ENCODE assay signal across 23 cellular contexts in the genomic region with DNA sequence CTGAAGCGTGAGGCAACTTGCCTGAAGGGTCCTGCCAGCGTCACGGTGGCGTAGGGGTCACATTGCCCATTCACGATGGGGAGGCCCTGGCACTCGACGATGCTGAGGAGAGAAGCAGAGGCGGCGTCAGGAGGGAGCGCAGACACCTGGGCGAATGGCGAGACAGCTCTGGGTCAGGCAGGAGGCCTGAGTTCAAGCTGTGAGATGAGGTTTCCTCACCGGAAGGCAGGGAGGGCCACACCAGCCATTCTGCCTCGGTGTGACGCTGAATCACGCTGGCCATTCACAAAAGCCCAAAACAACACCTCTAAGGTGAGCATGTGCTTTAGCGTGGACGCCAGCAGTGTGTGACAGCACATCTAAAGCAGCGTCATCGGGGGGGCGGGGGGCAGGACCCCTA. TPM values are rescaled to one million over a fixed set of nuclear protein-coding genes. Genes with fewer than 3 reads are reported as not detected.
DNase-seq lines count a peak whose midpoint lies in the region; ATAC-seq, FAIRE-seq and TF ChIP-seq lines count a peak whose summit lies in the region.
"Had no signal": no experiment of that assay in that cellular context is flagged by ENCODE, and none has a peak within 500 bp of the region (broad histone marks: within the 10 kb centered on the region; RNA-seq: fewer than 3 reads in every experiment).

No MANE protein-coding gene starts in this region.

- no peak for FAIRE-seq in GM12878 (lab: Jason Lieb, UNC)
- no peak for FAIRE-seq in HepG2 (lab: Jason Lieb, UNC)
- FAIRE-seq: kidney had no signal

- DNase-seq in Karpas-422 (no peak), GM12878 (ENCODE audit: low read depth, low spot score) (no peak), stomach (no peak), HepG2 (ENCODE audit: low spot score) (no peak), CD14-positive monocyte (ENCODE audit: low spot score) (no peak)
- no peak for DNase-seq in stimulated activated CD4-positive, alpha-beta T cell treated with anti-CD3 and anti-CD28 coated beads, Interleukin-12 subunit alpha, Interleukin-12 subunit beta, amount 100 ng/mL, for 4 hours
- DNase-seq: activated CD4-positive, alpha-beta T cell treated with anti-CD3 and anti-CD28 coated beads for 36 hours; activated CD8-positive, alpha-beta memory T cell treated with anti-CD3 and anti-CD28 coated beads, Interleukin-2, amount 50 U/mL, for 48 hours; activated naive CD4-positive, alpha-beta T cell treated with anti-CD3 and anti-CD28 coated beads, Interleukin-2, amount 10 ng/mL, durations not matched to agents 7 days and 5 days; AML-193; body of pancreas; Calu3; GOT3; KBM-7; kidney; NCI-H1048; NCI-H2081 treated with DMSO at 0.1 percent for 48 hours; NCI-H524 treated with DMSO at 0.1 percent for 48 hours; thyroid gland had no signal

- H3K4me2 ChIP-seq in Karpas-422 (ENCODE audit: low read depth, low read length, poor library complexity, severe bottlenecking) (peak overlapping the region; percentile 30), GM12878 (ENCODE audit: control insufficient read depth, insufficient read depth) (peak overlapping the region; percentile 60), HepG2 (ENCODE audit: low read depth, low read length) (no peak overlapping the region)

- H3K9ac ChIP-seq in Karpas-422 (ENCODE audit: low read length) (no peak overlapping the region), GM12878 (ENCODE audit: control insufficient read depth, insufficient read depth, low read length) (peak overlapping the region; percentile 22; the same call in 1 of the 2 replicates), HepG2 (ENCODE audit: insufficient read depth, low read depth, low read length) (no peak overlapping the region)

- H3K79me2 ChIP-seq in Karpas-422 (ENCODE audit: low read length) (no peaks in the 10 kb centered on the region), GM12878 (ENCODE audit: control insufficient read depth, insufficient read depth, low read length) (no peaks in the 10 kb centered on the region; the same call in 1 of the 2 replicates), HepG2 (ENCODE audit: insufficient read depth, low read length) (no peaks in the 10 kb centered on the region)

- TF ChIP-seq CTCF in GM12878 (IDR thresholded peaks at IDR 0.05 in 2 of 3, conservative IDR thresholded peaks at IDR 0.05 in 1 of 3; ENCODE audit: control insufficient read depth in 2 of 3, extremely low read depth in 1 of 3, insufficient read depth in 1 of 3, low read depth in 3 of 3, low read length in 3 of 3) (no peak), stomach (IDR thresholded peaks at IDR 0.05) (no peak), HepG2 (CRISPR knock-in tag; IDR thresholded peaks at IDR 0.05) (no peak), CD14-positive monocyte (IDR thresholded peaks at IDR 0.05) (no peak)

- POLR2A ChIA-PET in GM12878 (lab: Charles Lee) (no interaction called here), HepG2 (lab: Yijun Ruan, JAX) (no interaction called here)

- intact Hi-C loops in GM12878 (cut with micrococcal nuclease; ENCODE audit: unreplicated experiment) (no loop called here), stomach (cut with DNase I; ENCODE audit: low total_unique reads) (no loop called here), HepG2 (cut with micrococcal nuclease; ENCODE audit: unreplicated experiment) (no loop called here), CD14-positive monocyte (cut with micrococcal nuclease) (no loop called here)

- TF ChIP-seq RAD21 in GM12878 (IDR thresholded peaks at IDR 0.05; ENCODE audit: insufficient read depth, low read depth, low read length): no peak
- no peak for TF ChIP-seq RAD21 in HepG2 (CRISPR knock-in tag; IDR thresholded peaks at IDR 0.05)

- WGBS in GM12878 (ENCODE audit: insufficient coverage, insufficient replicate concordance, low lambda C conversion rate, missing lambda C conversion rate): 97% methylated on average over 15 of the region's 21 CpGs
- 88 to 96% (median 93%) methylated on average over 9 to 21 of the region's 21 CpGs for WGBS in stomach, 5 donors
- 49% methylated on average over 12 of the region's 21 CpGs for WGBS in HepG2 (ENCODE audit: low lambda C conversion rate)

- H3K27ac Mint-ChIP-seq in CD14-positive monocyte: peak overlapping the region in 2 of 7 donors; percentile 37 to 57
- H3K27ac Mint-ChIP-seq: activated CD4-positive, alpha-beta T cell treated with anti-CD3 and anti-CD28 coated beads for 36 hours; activated naive CD4-positive, alpha-beta T cell treated with anti-CD3 and anti-CD28 coated beads, Interleukin-2, amount 10 ng/mL, durations not matched to agents 7 days and 5 days had no signal

- H4K20me1 ChIP-seq in Karpas-422 (ENCODE audit: insufficient read depth, low read depth, low read length) (no peaks in the 10 kb centered on the region), GM12878 (ENCODE audit: control insufficient read depth, insufficient read depth) (no peaks in the 10 kb centered on the region), HepG2 (ENCODE audit: insufficient read depth, low read length) (no peaks in the 10 kb centered on the region)

- ATAC-seq in GM12878 (no peak), HepG2 (no peak), GM21723 (IDR thresholded peaks at IDR 0.05; ENCODE audit: unreplicated experiment) (no peak)
- ATAC-seq: activated CD4-positive, alpha-beta T cell treated with anti-CD3 and anti-CD28 coated beads for 36 hours; body of pancreas had no signal

- H3K27me3 Mint-ChIP-seq in CD14-positive monocyte (ENCODE audit: low read depth in 3 of 3): no peaks in the 10 kb centered on the region
- H3K27me3 Mint-ChIP-seq: activated CD4-positive, alpha-beta T cell treated with anti-CD3 and anti-CD28 coated beads for 36 hours; activated naive CD4-positive, alpha-beta T cell treated with anti-CD3 and anti-CD28 coated beads, Interleukin-2, amount 10 ng/mL, durations not matched to agents 7 days and 5 days had no signal

- no peak overlapping the region for H3K4me3 Mint-ChIP-seq in CD14-positive monocyte
- H3K4me3 Mint-ChIP-seq: activated CD4-positive, alpha-beta T cell treated with anti-CD3 and anti-CD28 coated beads for 36 hours; activated naive CD4-positive, alpha-beta T cell treated with anti-CD3 and anti-CD28 coated beads, Interleukin-2, amount 10 ng/mL, durations not matched to agents 7 days and 5 days had no signal

- H3K9me3 Mint-ChIP-seq in CD14-positive monocyte: peaks cover 0 to 8% (median 0%) of the 10 kb centered on the region in 7 donors

- H3K27ac ChIP-seq in Karpas-422 (ENCODE audit: low read length): no peak overlapping the region
- H3K27ac ChIP-seq in GM12878 (ENCODE audit: control insufficient read depth, insufficient read depth): peak overlapping the region; percentile 39
- H3K27ac ChIP-seq in layer of hippocampus (ENCODE audit: low read depth, low read length): peak overlapping the region; percentile 49
- H3K27ac ChIP-seq in stomach: peak overlapping the region in 3 of 5 donors; percentile 66 to 77 (median 71)
- no peak overlapping the region for H3K27ac ChIP-seq in HepG2 (ENCODE audit: extremely low read length, insufficient read depth, low read length)
- H3K27ac ChIP-seq: body of pancreas, right lobe of liver, SK-N-MC had no signal

- CTCF ChIA-PET in GM12878 (lab: Yijun Ruan, JAX): no interaction called here
- CTCF ChIA-PET in HepG2 (lab: Yijun Ruan, JAX; ENCODE audit: low intra/inter-chr PET ratio, low total read pairs): no interaction called here

- peaks cover 51 to 80% of the 10 kb centered on the region in 2 donors for H3K36me3 Mint-ChIP-seq in CD14-positive monocyte

- H3K4me1 ChIP-seq in Karpas-422 (ENCODE audit: low read length): peaks cover 23% of the 10 kb centered on the region
- H3K4me1 ChIP-seq in GM12878 (ENCODE audit: control insufficient read depth, insufficient read depth, low read length): peaks cover 40% of the 10 kb centered on the region
- peaks cover 15 to 51% (median 43%) of the 10 kb centered on the region in 4 donors for H3K4me1 ChIP-seq in stomach
- peaks cover 10% of the 10 kb centered on the region; the same call in 1 of the 2 replicates for H3K4me1 ChIP-seq in HepG2 (ENCODE audit: insufficient read depth, low read length)
- H3K4me1 ChIP-seq: right lobe of liver had no signal

- BruUV-seq in GM12878 (replicated peaks; lab: Mats Ljungman, UMichigan) (no TSS peak), HepG2 (replicated peaks; lab: Mats Ljungman, UMichigan) (no TSS peak)

- H2AFZ ChIP-seq in Karpas-422 (ENCODE audit: low read length): no peak overlapping the region
- H2AFZ ChIP-seq in GM12878 (ENCODE audit: control insufficient read depth, low read depth, low read length): no peak overlapping the region
- no peak overlapping the region for H2AFZ ChIP-seq in HepG2 (ENCODE audit: low read length)

- TF ChIP-seq POLR2A in GM12878 (IDR thresholded peaks at IDR 0.05; ENCODE audit: low read depth, low read length) (no peak), stomach (IDR thresholded peaks at IDR 0.05) (no peak), HepG2 (IDR thresholded peaks at IDR 0.05; ENCODE audit: insufficient read depth in 1 of 2, low read depth in 2 of 2, low read length in 2 of 2) (no peak)

- H3K4me1 Mint-ChIP-seq in CD14-positive monocyte: peaks cover 8% of the 10 kb centered on the region

- no peaks in the 10 kb centered on the region for H3K27me3 ChIP-seq in Karpas-422 (ENCODE audit: low read length)
- no peaks in the 10 kb centered on the region for H3K27me3 ChIP-seq in GM12878 (replicated peaks in 1 of 2; ENCODE audit: control insufficient read depth in 2 of 2, insufficient read depth in 2 of 2, low read length in 1 of 2)
- H3K27me3 ChIP-seq in layer of hippocampus (ENCODE audit: control insufficient read depth, insufficient read depth, low read length): no peaks in the 10 kb centered on the region
- H3K27me3 ChIP-seq in stomach: no peaks in the 10 kb centered on the region
- peaks cover 6 to 54% of the 10 kb centered on the region in 2 experiments for H3K27me3 ChIP-seq in HepG2 (ENCODE audit: control insufficient read depth in 1 of 2, insufficient read depth in 2 of 2, low read length in 2 of 2)
- H3K27me3 ChIP-seq: body of pancreas, right lobe of liver, thyroid gland had no signal

- TF ChIP-seq EP300 in GM12878 (IDR thresholded peaks at IDR 0.05; ENCODE audit: borderline replicate concordance in 1 of 2, control insufficient read depth in 1 of 2, low read depth in 2 of 2, low read length in 2 of 2) (no peak), stomach (IDR thresholded peaks at IDR 0.05) (no peak), HepG2 (IDR thresholded peaks at IDR 0.05; ENCODE audit: low read depth in 2 of 2, low read length in 2 of 2) (no peak), HepG2 (CRISPR knock-in tag; IDR thresholded peaks at IDR 0.05; ENCODE audit: borderline replicate concordance) (no peak)

- RAD21 ChIA-PET in GM12878 (lab: Charles Lee; ENCODE audit: unreplicated experiment): no interaction called here

- no peaks in the 10 kb centered on the region; the same call in 1 of the 2 replicates for H3K9me3 ChIP-seq in Karpas-422 (ENCODE audit: low read length)
- no peaks in the 10 kb centered on the region; the same call in 2 of the 3 replicates for H3K9me3 ChIP-seq in GM12878 (replicated peaks; ENCODE audit: control insufficient read depth, insufficient read depth, low read length)
- H3K9me3 ChIP-seq in stomach: no peaks in the 10 kb centered on the region
- H3K9me3 ChIP-seq in HepG2 (ENCODE audit: low read length): no peaks in the 10 kb centered on the region
- H3K9me3 ChIP-seq: body of pancreas, right lobe of liver, thyroid gland had no signal

- no peaks in the 10 kb centered on the region for H3K9me2 ChIP-seq in Karpas-422 (replicated peaks; ENCODE audit: insufficient read depth, low read length)

- in situ Hi-C loops in GM12878 (cut with MboI) (no loop called here), HepG2 (cut with HindIII; ENCODE audit: extremely low pct_ligation_motif_present, low pct_unique_long_range_greater_than_20kb) (no loop called here)

- H3K4me3 ChIP-seq in Karpas-422 (ENCODE audit: low read length) (no peak overlapping the region), GM12878 (no peak overlapping the region), stomach (no peak overlapping the region), HepG2 (replicated peaks in 1 of 3; ENCODE audit: insufficient read depth in 1 of 3, low read depth in 2 of 3, low read length in 3 of 3) (no peak overlapping the region)
- H3K4me3 ChIP-seq: body of pancreas, right lobe of liver, SK-N-MC, thyroid gland had no signal

- SMC1A ChIA-PET in GM12878 (lab: Charles Lee; ENCODE audit: uncharacterized antibody, unreplicated experiment): no interaction called here

- H3K36me3 ChIP-seq in Karpas-422 (ENCODE audit: insufficient read depth, low read length): no peaks in the 10 kb centered on the region
- H3K36me3 ChIP-seq in GM12878 (ENCODE audit: control insufficient read depth in 2 of 2, insufficient read depth in 2 of 2, low read length in 1 of 2): peaks cover 8 to 26% of the 10 kb centered on the region in 2 experiments
- H3K36me3 ChIP-seq in stomach: peaks cover 0 to 21% (median 12%) of the 10 kb centered on the region in 4 donors
- no peaks in the 10 kb centered on the region for H3K36me3 ChIP-seq in HepG2 (replicated peaks in 1 of 2; ENCODE audit: control insufficient read depth in 1 of 2, insufficient read depth in 2 of 2, low read length in 2 of 2)
- H3K36me3 ChIP-seq: right lobe of liver, thyroid gland had no signal

RNA-seq across cellular contexts. Expression of a gene that starts 54.0 kb away (rescaled TPM):
- not detected in 2 replicates for total RNA-seq in Karpas-422 (2014; rRNA removed; shearing (Covaris generic); ENCODE audit: low replicate concordance)
- 0.20 and 0.21 TPM in 2 replicates for total RNA-seq in GM12878 (2013; cell fraction: nucleolus; rRNA removed)
- total RNA-seq in GM12878 (2014; rRNA removed) (not detected in 2 replicates), GM12878 (2014; rRNA removed; fragmentation: Illumina TruSeq; extraction: Trizol) (not detected in 2 replicates), GM12878 (2021) (0.08 and 0.18 TPM in 2 replicates), stomach (10 to 100 TPM in 2 of 5 donors, 1 to 10 TPM in 1, under 1 TPM in 1, not detected in 1; 0.58 to 32.6 (median 12.0) TPM), HepG2 (2016; rRNA removed; fragmentation: Illumina TruSeq; extraction: Trizol) (not detected in 2 replicates)
- polyA plus RNA-seq in GM12878 (2011; ENCODE audit: low read depth): not detected
- polyA plus RNA-seq in GM12878 (2011; rRNA removed) (0.04 TPM in 1 of 2 replicates, not detected in the other), GM12878 (2014; fragmentation: Illumina TruSeq; extraction: Trizol) (0.13 TPM in 1 of 2 replicates, not detected in the other), GM12878 (2014; fragmentation: Nextera tagmentation; extraction: Ambion mirVana) (not detected), GM12878 (2014; rRNA removed) (0.01 and 0.18 TPM in 2 replicates), GM12878 (2016; fragmentation: Nextera tagmentation; extraction: Ambion mirVana) (not detected), stomach (10 to 100 TPM in 1 of 3 donors, 1 to 10 TPM in 1, under 1 TPM in 1; 0.95 to 17.6 (median 8.7) TPM), HepG2 (2011; rRNA removed) (0.01 TPM in 1 of 2 replicates, not detected in the other), CD14-positive monocyte (under 1 TPM in 1 of 2 donors, not detected in 1; 0.05 TPM)
- polyA plus RNA-seq in GM12878 (2011; cell fraction: cytosol; rRNA removed): 0.03 and 0.06 TPM in 2 replicates
- 0.55 and 0.61 TPM in 2 replicates for polyA plus RNA-seq in GM12878 (2011; cell fraction: nucleus; rRNA removed)
- 0.03 and 0.07 TPM in 2 replicates for polyA plus RNA-seq in GM12878 (2012)
- 0.31 and 0.37 TPM in 2 replicates for polyA minus RNA-seq in GM12878 (2011; rRNA and poly(A)+ RNA removed)
- polyA minus RNA-seq in GM12878 (2011; cell fraction: cytosol; rRNA and poly(A)+ RNA removed): not detected in 2 replicates
- 0.24 and 0.48 TPM in 2 replicates for polyA minus RNA-seq in GM12878 (2011; cell fraction: nucleus; rRNA and poly(A)+ RNA removed)
- not detected in 2 replicates for total RNA-seq in HepG2 (2016; cell fraction: cytosol; rRNA removed; fragmentation: Illumina TruSeq; extraction: Trizol; ENCODE audit: low read depth)
- total RNA-seq in HepG2 (2016; cell fraction: insoluble cytoplasmic fraction; rRNA removed; fragmentation: Illumina TruSeq; extraction: Trizol): not detected in 2 replicates
- total RNA-seq in HepG2 (2016; cell fraction: membrane; rRNA removed; fragmentation: Illumina TruSeq; extraction: Trizol): not detected in 2 replicates
- total RNA-seq in HepG2 (2016; cell fraction: nucleus; rRNA removed; fragmentation: Illumina TruSeq; extraction: Trizol): not detected in 2 replicates
- polyA plus RNA-seq in HepG2 (2011; cell fraction: cytosol; rRNA removed): not detected in 2 replicates
- 0.03 TPM in 1 of 2 replicates, not detected in the other for polyA plus RNA-seq in HepG2 (2011; cell fraction: nucleus; rRNA removed)
- not detected in 2 replicates for polyA plus RNA-seq in HepG2 (2012)
- not detected in 2 replicates for polyA plus RNA-seq in HepG2 (2016; cell fraction: cytosol; fragmentation: Illumina TruSeq; extraction: Trizol; ENCODE audit: low read depth)
- not detected in 2 replicates for polyA plus RNA-seq in HepG2 (2016; cell fraction: insoluble cytoplasmic fraction; fragmentation: Illumina TruSeq; extraction: Trizol; ENCODE audit: low read depth)
- polyA plus RNA-seq in HepG2 (2016; cell fraction: membrane; fragmentation: Illumina TruSeq; extraction: Trizol; ENCODE audit: low read depth): not detected in 2 replicates
- not detected in 2 replicates for polyA plus RNA-seq in HepG2 (2016; cell fraction: nucleus; fragmentation: Illumina TruSeq; extraction: Trizol; ENCODE audit: insufficient read depth, low read depth)
- polyA minus RNA-seq in HepG2 (2011; rRNA and poly(A)+ RNA removed; ENCODE audit: low replicate concordance): 1.9 TPM in 1 of 2 replicates, not detected in the other
- polyA minus RNA-seq in HepG2 (2011; cell fraction: cytosol; rRNA and poly(A)+ RNA removed): not detected in 2 replicates
- 0.13 TPM in 1 of 2 replicates, not detected in the other for polyA minus RNA-seq in HepG2 (2011; cell fraction: nucleus; rRNA and poly(A)+ RNA removed)

Comparison
In these comparisons a context has a peak if more than half of its experiments do, and no peak if none do; other contexts are left out.
1. H3K27ac ChIP-seq: peak in GM12878 (single experiment), layer of hippocampus (single experiment) and stomach (3 of 5); none in Karpas-422 (single experiment) and HepG2 (single experiment).